25 cellular contexts compared by ENCODE assay signal in the genomic region with DNA sequence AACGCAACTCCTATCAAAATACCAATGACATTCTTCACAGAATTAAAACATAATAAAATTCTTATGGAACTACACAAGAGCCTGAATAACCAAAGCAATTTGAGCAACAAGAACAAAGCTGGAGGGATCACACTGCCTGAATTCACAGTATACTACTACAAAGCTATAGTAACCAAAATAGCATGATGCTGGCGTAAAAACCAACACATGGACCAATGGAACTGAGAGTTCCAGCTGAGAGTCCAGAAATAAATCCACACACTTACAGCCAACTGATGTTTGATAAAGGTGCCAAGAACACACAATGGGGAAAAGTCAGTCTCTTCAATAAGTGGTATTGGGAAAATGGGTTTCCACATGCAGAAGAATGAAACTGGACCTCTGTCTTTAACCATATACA. TPM values are rescaled to one million over a fixed set of nuclear protein-coding genes. Genes with fewer than 3 reads are reported as not detected.
"Had no signal": no experiment of that assay in that cellular context is flagged by ENCODE, and none has a peak within 500 bp of the region (broad histone marks: within the 10 kb centered on the region; RNA-seq: fewer than 3 reads in every experiment).

No MANE protein-coding gene starts in this region.

- H3K4me3 ChIP-seq: hepatocyte, lower lobe of right lung, pancreas, prostate gland, right lobe of liver, smooth muscle cell, tibial nerve, uterus had no signal

- H3K4me1 ChIP-seq: lower lobe of right lung, pancreas, prostate gland, right lobe of liver, tibial nerve, uterus had no signal

- ATAC-seq: lower lobe of right lung; naive thymus-derived CD8-positive, alpha-beta T cell; pancreas; right lobe of liver; stimulated activated memory B cell treated with anti-CD40 and anti-IgM and Interleukin-4, amounts not matched to agents 10 μg/mL and 1 μg/mL and 100 μg/mL, for 72 hours; stimulated activated naive CD8-positive, alpha-beta T cell treated with anti-CD3 and anti-CD28 coated beads, Interleukin-15, amount 100 ng/mL, for 72 hours had no signal

- H3K36me3 ChIP-seq: lower lobe of right lung, pancreas, prostate gland, right lobe of liver, tibial nerve, uterus had no signal

- H3K9me3 ChIP-seq: lower lobe of right lung, pancreas, prostate gland, right lobe of liver, tibial nerve, uterus had no signal

- H3K27me3 ChIP-seq: hepatocyte, pancreas, right lobe of liver, tibial nerve, uterus had no signal

- H3K27ac ChIP-seq: hepatocyte, lower lobe of right lung, pancreas, prostate gland, right lobe of liver, tibial nerve, uterus had no signal

- DNase-seq: islet precursor cell; lower lobe of right lung; mammary epithelial cell; mesenchymal stem cell; naive thymus-derived CD8-positive, alpha-beta T cell; nucleus accumbens; pancreas; posterior cingulate gyrus; retina; right lobe of liver; stimulated activated CD4-positive, alpha-beta T cell treated with anti-CD3 and anti-CD28 coated beads, Interleukin-1b, Interleukin-23, amount 100 ng/mL, for 48 hours; stimulated activated CD4-positive, alpha-beta T cell treated with anti-CD3 and anti-CD28 coated beads, Interleukin-2, amount 100 ng/mL, for 48 hours; stimulated activated CD4-positive, alpha-beta T cell treated with anti-CD3 and anti-CD28 coated beads, Interleukin-4, amount 100 ng/mL, for 4 hours; stimulated activated CD8-positive, alpha-beta memory T cell treated with anti-CD3 and anti-CD28 coated beads, Interleukin-4, amount 100 ng/mL, for 48 hours; stimulated activated naive CD4-positive, alpha-beta T cell treated with Interleukin-2 at 50 U/mL for 16 hours; stimulated activated naive CD8-positive, alpha-beta T cell treated with anti-CD3 and anti-CD28 coated beads, Interleukin-15, amount 100 ng/mL, for 72 hours; substantia nigra; uterus had no signal

RNA-seq across cellular contexts. Expression of gene MLIP, which starts 6.9 kb away (rescaled TPM):
- total RNA-seq: kidney epithelial cell; lower lobe of right lung; naive thymus-derived CD8-positive, alpha-beta T cell; neural crest cell; smooth muscle cell; uterus had no signal
